In genomic region chr16:30088832-30089624, GRCh38 we compare ENCODE assay signal across 16 cellular contexts. TPM values are rescaled to one million over a fixed set of nuclear protein-coding genes. Genes with fewer than 3 reads are reported as not detected.
A peak's percentile ranks its signal among the peaks of the same experiment; 100 is the strongest.
DNase-seq lines count a peak whose midpoint lies in the region; ATAC-seq and TF ChIP-seq lines count a peak whose summit lies in the region.
"Had no signal": no experiment of that assay in that cellular context is flagged by ENCODE, and none has a peak within 500 bp of the region (broad histone marks: within the 10 kb centered on the region; RNA-seq: fewer than 3 reads in every experiment).

No MANE protein-coding gene starts in this region.

- no peak for DNase-seq in activated naive CD4-positive, alpha-beta T cell treated with Interleukin-2 at 50 U/mL for 16 hours
- DNase-seq in RWPE1 (ENCODE audit: low spot score), result no peak
- DNase-seq in mesendoderm, result peak; percentile 42
- peak; percentile 20 to 46 for DNase-seq in upper lobe of left lung
- no peak for DNase-seq in WERI-Rb-1
- no peak for DNase-seq in brain microvascular endothelial cell
- no peak for DNase-seq in A673 (ENCODE audit: low spot score)
- DNase-seq: activated CD4-positive, CD25-positive, alpha-beta regulatory T cell treated with anti-CD3 and anti-CD28 coated beads, Interleukin-2, amount 50 U/mL, for 72 hours; activated T-cell treated with anti-CD3 and anti-CD28 coated beads, Interleukin-2, amount 50 U/mL, for 48 hours; anterior cingulate cortex; erythroblast; lower lobe of right lung; NCI-H1105 treated with DMSO at 0.1 percent for 48 hours; RPMI8226 had no signal

- no peaks in the 10 kb centered on the region for H3K9me3 Mint-ChIP-seq in activated naive CD4-positive, alpha-beta T cell treated with anti-CD3 and anti-CD28 coated beads, Interleukin-2, amount 50 U/mL, for 24 hours

- no peak for TF ChIP-seq EP300 in upper lobe of left lung (IDR thresholded peaks at IDR 0.05)

- no CpG with 5 or more reads among the region's 22 CpGs for WGBS in mesendoderm (ENCODE audit: extremely low coverage, insufficient coverage, low lambda C conversion rate)
- 89% methylated on average over 15 to 19 of the region's 22 CpGs for WGBS in upper lobe of left lung, 2 donors

- H3K4me3 ChIP-seq in mesendoderm (ENCODE audit: low read length) (no peak overlapping the region), upper lobe of left lung (no peak overlapping the region), WERI-Rb-1 (ENCODE audit: low read depth, low read length) (no peak overlapping the region), brain microvascular endothelial cell (ENCODE audit: low read depth, low read length) (no peak overlapping the region), A673 (ENCODE audit: low read depth, low read length, poor library complexity, severe bottlenecking) (no peak overlapping the region)
- H3K4me3 ChIP-seq: lower lobe of right lung had no signal

- H3K9me3 ChIP-seq in upper lobe of left lung, result no peaks in the 10 kb centered on the region
- H3K9me3 ChIP-seq in WERI-Rb-1 (ENCODE audit: severe bottlenecking), result no peaks in the 10 kb centered on the region
- no peaks in the 10 kb centered on the region for H3K9me3 ChIP-seq in A673 (ENCODE audit: low read depth, low read length, poor library complexity, severe bottlenecking)
- H3K9me3 ChIP-seq: lower lobe of right lung had no signal

- CTCF ChIA-PET in RWPE1 (lab: Yijun Ruan, JAX), result no interaction called here
- CTCF ChIA-PET in A673 (lab: Charles Lee), result no interaction called here

- H3K4me3 Mint-ChIP-seq in activated naive CD4-positive, alpha-beta T cell treated with anti-CD3 and anti-CD28 coated beads, Interleukin-2, amount 50 U/mL, for 24 hours, result peak overlapping the region; percentile 26

- BruUV-seq in A673 (replicated peaks; lab: Mats Ljungman, UMichigan), result no TSS peak

- peak overlapping the region; percentile 42 for H3K9ac ChIP-seq in mesendoderm (ENCODE audit: low read length)

- H3K27ac ChIP-seq in RWPE1 (peak overlapping the region; percentile 79), mesendoderm (ENCODE audit: low read depth, low read length) (no peak overlapping the region), upper lobe of left lung (no peak overlapping the region), WERI-Rb-1 (no peak overlapping the region), brain microvascular endothelial cell (no peak overlapping the region), A673 (ENCODE audit: low read depth, low read length, poor library complexity, severe bottlenecking) (no peak overlapping the region)
- H3K27ac ChIP-seq: lower lobe of right lung had no signal

- H3K4me1 Mint-ChIP-seq in activated naive CD4-positive, alpha-beta T cell treated with anti-CD3 and anti-CD28 coated beads, Interleukin-2, amount 50 U/mL, for 24 hours, result peaks cover 46% of the 10 kb centered on the region

- no peak overlapping the region for H3K4ac ChIP-seq in mesendoderm (ENCODE audit: low read depth, low read length)

- POLR2A ChIA-PET in RWPE1 (lab: Yijun Ruan, JAX; ENCODE audit: low non-redundant PET) (interaction anchor here (1.2 kb wide), 1 partner anchor 11 kb away, joined by 3 read pairs; no protein-coding TSS in a partner anchor), A673 (lab: Charles Lee; ENCODE audit: low non-redundant PET) (interaction anchor here (0.6 kb wide), 1 partner anchor 28 kb away, joined by 9 read pairs; no protein-coding TSS in a partner anchor)

- ATAC-seq in upper lobe of left lung (ENCODE audit: low FRiP score in 2 of 2), result no peak
- ATAC-seq: lower lobe of right lung had no signal

- peak overlapping the region; percentile 83 for H3K27ac Mint-ChIP-seq in activated naive CD4-positive, alpha-beta T cell treated with anti-CD3 and anti-CD28 coated beads, Interleukin-2, amount 50 U/mL, for 24 hours

- H3K36me3 ChIP-seq in mesendoderm (ENCODE audit: control insufficient read depth, insufficient read depth, low read length) (peaks cover 4% of the 10 kb centered on the region), upper lobe of left lung (peaks cover 0 to 25% (median 17%) of the 10 kb centered on the region in 4 donors), WERI-Rb-1 (peaks cover 21% of the 10 kb centered on the region), brain microvascular endothelial cell (replicated peaks) (peaks cover 16% of the 10 kb centered on the region), A673 (ENCODE audit: insufficient read depth, low read length, poor library complexity, severe bottlenecking) (peaks cover 14% of the 10 kb centered on the region)

- peak overlapping the region; percentile 48 for H3K23ac ChIP-seq in mesendoderm (ENCODE audit: low read length)

- H3K4me2 ChIP-seq in mesendoderm (ENCODE audit: low read length), result no peak overlapping the region

- H3K27me3 ChIP-seq in mesendoderm (ENCODE audit: insufficient read depth, low read length, poor library complexity) (no peaks in the 10 kb centered on the region), upper lobe of left lung (no peaks in the 10 kb centered on the region), WERI-Rb-1 (ENCODE audit: insufficient read depth, low read depth, severe bottlenecking) (no peaks in the 10 kb centered on the region), brain microvascular endothelial cell (replicated peaks) (no peaks in the 10 kb centered on the region), A673 (replicated peaks; ENCODE audit: insufficient read depth, low read depth, low read length, poor library complexity) (no peaks in the 10 kb centered on the region)

- no peak overlapping the region for H4K5ac ChIP-seq in mesendoderm (ENCODE audit: low read length)

- in situ Hi-C loops in brain microvascular endothelial cell (cut with HindIII; ENCODE audit: low pct_ligation_motif_present, low sequenced_read_pairs), result no loop called here

- intact Hi-C loops in A673 (cut with micrococcal nuclease; ENCODE audit: unreplicated experiment), result no loop called here

- H3K18ac ChIP-seq in mesendoderm (ENCODE audit: low read length), result no peak overlapping the region

- H3K4me1 ChIP-seq in mesendoderm (ENCODE audit: control insufficient read depth, low read depth, low read length) (peaks cover 9% of the 10 kb centered on the region), upper lobe of left lung (peaks cover 25 to 39% (median 28%) of the 10 kb centered on the region in 4 donors), A673 (ENCODE audit: insufficient read depth, low read length, poor library complexity, severe bottlenecking) (peaks cover 14% of the 10 kb centered on the region)

- no peak overlapping the region for H2BK5ac ChIP-seq in mesendoderm (ENCODE audit: low read length)

- no peaks in the 10 kb centered on the region for H3K27me3 Mint-ChIP-seq in activated naive CD4-positive, alpha-beta T cell treated with anti-CD3 and anti-CD28 coated beads, Interleukin-2, amount 50 U/mL, for 24 hours

- TF ChIP-seq POLR2A in upper lobe of left lung (IDR thresholded peaks at IDR 0.05), result no peak

- H2BK120ac ChIP-seq in mesendoderm (ENCODE audit: low read depth, low read length), result no peak overlapping the region

- no peak overlapping the region for H4K8ac ChIP-seq in mesendoderm (ENCODE audit: low read depth, low read length)

- no peaks in the 10 kb centered on the region for H3K36me3 Mint-ChIP-seq in activated naive CD4-positive, alpha-beta T cell treated with anti-CD3 and anti-CD28 coated beads, Interleukin-2, amount 50 U/mL, for 24 hours

- peaks cover 3% of the 10 kb centered on the region for H3K79me2 ChIP-seq in mesendoderm (ENCODE audit: control insufficient read depth, insufficient read depth, low read length)

- TF ChIP-seq CTCF in RWPE1 (conservative IDR thresholded peaks at IDR 0.05; ENCODE audit: low read depth) (no peak), upper lobe of left lung (IDR thresholded peaks at IDR 0.05) (no peak), WERI-Rb-1 (IDR thresholded peaks at IDR 0.05; ENCODE audit: low read depth, low read length) (no peak), brain microvascular endothelial cell (IDR thresholded peaks at IDR 0.05; ENCODE audit: low read depth, low read length, missing control alignments) (no peak), A673 (conservative IDR thresholded peaks at IDR 0.05; ENCODE audit: low read depth, low read length) (no peak)

- no peak overlapping the region for H2BK15ac ChIP-seq in mesendoderm (replicated peaks; ENCODE audit: low read depth)

- H2AK5ac ChIP-seq in mesendoderm (ENCODE audit: low read length), result no peak overlapping the region

- peak overlapping the region; percentile 64 for H3K56ac ChIP-seq in mesendoderm (ENCODE audit: low read length)

- H3K79me1 ChIP-seq in mesendoderm (ENCODE audit: low read length), result no peaks in the 10 kb centered on the region

RNA-seq across cellular contexts. Expression of gene TBX6, which starts 2.7 kb away (rescaled TPM):
- 2.4 TPM for polyA plus RNA-seq in mesendoderm (2013, experiment 1 of 2)
- 2.1 TPM for polyA plus RNA-seq in mesendoderm (2013, experiment 2 of 2)
- total RNA-seq in upper lobe of left lung (1 to 10 TPM in 5 of 6 donors, under 1 TPM in 1; 0.69 to 9.4 (median 1.4) TPM), A673 (2021) (0.49 and 0.85 TPM in 2 replicates)
- polyA plus RNA-seq: neural cell had no signal

RNA-seq across cellular contexts. Expression of gene YPEL3, which starts 7.0 kb away (rescaled TPM):
- polyA plus RNA-seq in mesendoderm (2013, experiment 1 of 2), result 26.3 TPM
- polyA plus RNA-seq in mesendoderm (2013, experiment 2 of 2), result 26.0 TPM
- total RNA-seq in upper lobe of left lung (100 to 1,000 TPM in 4 of 6 donors, 10 to 100 TPM in 2; 81.5 to 228 (median 116) TPM), A673 (2021) (4.7 and 9.1 TPM in 2 replicates)

RNA-seq across cellular contexts. Expression of gene PPP4C, which starts 13.2 kb away (rescaled TPM):
- polyA plus RNA-seq in mesendoderm (2013, experiment 1 of 2), result 94.2 TPM
- 93.5 TPM for polyA plus RNA-seq in mesendoderm (2013, experiment 2 of 2)
- total RNA-seq in upper lobe of left lung (10 to 100 TPM; 44.4 to 99.4 (median 80.0) TPM), A673 (2021) (122 and 127 TPM in 2 replicates)

RNA-seq across cellular contexts. Expression of gene ALDOA, which starts 23.5 kb away (rescaled TPM):
- polyA plus RNA-seq in mesendoderm (2013, experiment 1 of 2), result 759 TPM
- polyA plus RNA-seq in mesendoderm (2013, experiment 2 of 2), result 778 TPM
- total RNA-seq in upper lobe of left lung, result 100 to 1,000 TPM; 303 to 964 (median 731) TPM
- total RNA-seq in A673 (2021), result 1,552 and 1,729 TPM in 2 replicates

RNA-seq across cellular contexts. Expression of gene GDPD3, which starts 24.3 kb away (rescaled TPM):
- polyA plus RNA-seq in mesendoderm (2013, experiment 1 of 2), result 1.0 TPM
- 1.1 TPM for polyA plus RNA-seq in mesendoderm (2013, experiment 2 of 2)
- 10 to 100 TPM in 2 of 6 donors, 1 to 10 TPM in 4; 1.1 to 17.8 (median 5.4) TPM for total RNA-seq in upper lobe of left lung
- 2.5 and 4.4 TPM in 2 replicates for total RNA-seq in A673 (2021)

Comparison
In these comparisons a context has a peak if more than half of its experiments do, and no peak if none do; other contexts are left out.
1. DNase-seq: peak in mesendoderm (single experiment) and upper lobe of left lung (2 of 2); none in activated naive CD4-positive, alpha-beta T cell treated with Interleukin-2 at 50 U/mL for 16 hours (single experiment), RWPE1 (single experiment), WERI-Rb-1 (single experiment), brain microvascular endothelial cell (single experiment) and A673 (single experiment).